In the genomic region with DNA sequence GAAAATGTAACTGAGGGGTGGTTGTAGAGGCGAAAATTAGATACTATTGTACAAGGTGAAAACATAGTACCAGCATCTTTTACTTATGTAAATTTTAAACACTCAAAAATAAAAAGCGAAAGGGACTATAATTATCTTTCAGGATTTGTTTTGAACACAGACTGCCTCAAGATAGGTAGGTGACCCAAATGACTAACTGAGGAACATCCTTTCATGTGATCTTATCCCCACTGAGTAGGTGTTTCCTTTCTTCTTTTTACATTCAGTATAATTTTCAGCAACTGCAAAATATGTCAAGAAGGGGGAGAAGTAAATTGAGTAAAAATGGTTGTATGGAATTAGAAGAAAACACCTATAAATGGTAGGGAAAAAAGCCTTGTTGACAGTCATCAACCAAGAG, we compare ENCODE assay signal across 20 cellular contexts.
"Had no signal": no experiment of that assay in that cellular context is flagged by ENCODE, and none has a peak within 500 bp of the region (broad histone marks: within the 10 kb centered on the region; RNA-seq: fewer than 3 reads in every experiment).

No MANE protein-coding gene starts in this region.

- H3K4me1 ChIP-seq: foreskin keratinocyte, pancreas had no signal

- H3K27me3 ChIP-seq: foreskin keratinocyte, pancreas had no signal

- H3K9me3 ChIP-seq: pancreas had no signal

- H3K27ac ChIP-seq: foreskin keratinocyte, pancreas had no signal

- DNase-seq: effector CD4-positive, alpha-beta T cell; endodermal cell; erythroblast; foreskin keratinocyte; head of caudate nucleus; hippocampal formation; left colon; left ventricle myocardium superior; mesenchymal stem cell; midbrain; occipital lobe; pancreas; right cardiac atrium; small intestine; stimulated activated CD4-positive, alpha-beta T cell treated with anti-CD3 and anti-CD28 coated beads, Interleukin-12 subunit alpha, Interleukin-12 subunit beta, amount 100 ng/mL, for 4 hours; stimulated activated CD4-positive, alpha-beta T cell treated with anti-CD3 and anti-CD28 coated beads, Interleukin-2, amount 100 ng/mL, for 48 hours; stimulated activated naive CD4-positive, alpha-beta T cell treated with Interleukin-2 at 50 U/mL for 16 hours; trophoblast cell had no signal

- H3K4me3 ChIP-seq: lung, pancreas had no signal

- H3K36me3 ChIP-seq: pancreas had no signal

- ATAC-seq: foreskin keratinocyte; left colon; left ventricle myocardium superior; natural killer cell treated with Interleukin-12 subunit alpha and Interleukin-12 subunit beta and Interleukin-15 and Interleukin-18, amount 100 ng/mL, for 72 hours; pancreas; right cardiac atrium had no signal
